30 cellular contexts compared by ENCODE assay signal in the genomic region with DNA sequence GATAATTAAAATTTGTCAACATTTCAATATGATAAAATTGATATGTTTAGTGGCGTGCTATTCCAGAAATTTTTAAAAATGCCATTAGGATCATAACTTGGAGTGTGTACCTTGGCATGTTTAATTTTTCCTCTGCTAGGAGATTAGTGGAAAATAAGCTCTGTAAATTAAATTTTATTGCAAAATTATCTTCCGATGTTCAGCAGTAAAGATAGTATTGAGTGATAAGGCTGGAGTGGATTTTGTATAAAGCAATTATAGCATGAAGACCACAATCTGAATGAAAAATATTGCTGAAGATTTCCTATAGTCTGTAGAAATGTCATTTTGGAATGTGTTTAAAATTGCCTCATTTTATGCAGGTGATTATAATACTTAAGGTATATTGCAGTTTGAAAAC.
"Had no signal": no experiment of that assay in that cellular context is flagged by ENCODE, and none has a peak within 500 bp of the region (broad histone marks: within the 10 kb centered on the region; RNA-seq: fewer than 3 reads in every experiment).

No MANE protein-coding gene starts in this region.

- H3K27me3 ChIP-seq: adrenal gland, ascending aorta, body of pancreas, brain microvascular endothelial cell, breast epithelium, cardiac muscle cell had no signal

- ATAC-seq: activated naive CD4-positive, alpha-beta T cell treated with anti-CD3 and anti-CD28 coated beads, Interleukin-2, amount 50 U/mL, for 72 hours; activated naive CD8-positive, alpha-beta T cell treated with anti-CD3 and anti-CD28 coated beads, Interleukin-2, amount 50 U/mL, for 24 hours; activated T-cell treated with anti-CD3 and anti-CD28 coated beads, Interleukin-2, amount 50 U/mL, for 4 hours; activated T-cell treated with anti-CD3 and anti-CD28 coated beads, Interleukin-2, amount 50 U/mL, for 72 hours; activated T-helper 17 cell treated with anti-CD3 and anti-CD28 coated beads, Interleukin-2, amount 50 U/mL, for 72 hours; body of pancreas had no signal

- H3K9me3 ChIP-seq: adrenal gland, ascending aorta, body of pancreas, breast epithelium had no signal

- H3K4me3 ChIP-seq: adrenal gland, ascending aorta, body of pancreas, breast epithelium, cardiac muscle cell had no signal

- H3K4me1 ChIP-seq: adrenal gland, ascending aorta, body of pancreas, breast epithelium had no signal

- H3K27ac ChIP-seq: adrenal gland, ascending aorta, body of pancreas, brain microvascular endothelial cell, breast epithelium, cardiac muscle cell had no signal

- DNase-seq: activated effector memory CD4-positive, alpha-beta T cell treated with anti-CD3 and anti-CD28 coated beads, Interleukin-2, amount 50 U/mL, for 16 hours; activated effector memory CD4-positive, alpha-beta T cell treated with Interleukin-2 at 50 U/mL for 16 hours; activated gamma-delta T cell; activated gamma-delta T cell treated with Interleukin-2 at 50 U/mL for 16 hours; activated naive CD4-positive, alpha-beta T cell; activated naive CD4-positive, alpha-beta T cell treated with anti-CD3 and anti-CD28 coated beads for 36 hours; activated naive CD4-positive, alpha-beta T cell treated with anti-CD3 and anti-CD28 coated beads, Interleukin-2, amount 10 ng/mL, durations not matched to agents 7 days and 5 days; activated naive CD4-positive, alpha-beta T cell treated with anti-CD3 and anti-CD28 coated beads, Interleukin-2, amount 50 U/mL, for 16 hours; activated naive CD4-positive, alpha-beta T cell treated with Interleukin-2 at 50 U/mL for 16 hours; activated naive CD8-positive, alpha-beta T cell treated with anti-CD3 and anti-CD28 coated beads for 36 hours; activated naive CD8-positive, alpha-beta T cell treated with anti-CD3 and anti-CD28 coated beads, Interleukin-2, amount 10 ng/mL, durations not matched to agents 7 days and 5 days; activated naive CD8-positive, alpha-beta T cell treated with anti-CD3 and anti-CD28 coated beads, Interleukin-2, amount 50 U/mL, for 24 hours; activated T-cell treated with anti-CD3 and anti-CD28 coated beads, Interleukin-2, amount 50 U/mL, for 4 hours; activated T-cell treated with anti-CD3 and anti-CD28 coated beads, Interleukin-2, amount 50 U/mL, for 48 hours; activated T-cell treated with anti-CD3 and anti-CD28 coated beads, Interleukin-2, amount 50 U/mL, for 72 hours; adrenal gland; amniotic stem cell; amygdala; anterior cingulate cortex; aorta; body of pancreas; brain microvascular endothelial cell; caudate nucleus; central memory CD4-positive, alpha-beta T cell; cerebellar nuclear complex had no signal

- H3K36me3 ChIP-seq: adrenal gland, ascending aorta, brain microvascular endothelial cell, breast epithelium, cardiac muscle cell had no signal
